8 cellular contexts compared by ENCODE assay signal in the genomic region with DNA sequence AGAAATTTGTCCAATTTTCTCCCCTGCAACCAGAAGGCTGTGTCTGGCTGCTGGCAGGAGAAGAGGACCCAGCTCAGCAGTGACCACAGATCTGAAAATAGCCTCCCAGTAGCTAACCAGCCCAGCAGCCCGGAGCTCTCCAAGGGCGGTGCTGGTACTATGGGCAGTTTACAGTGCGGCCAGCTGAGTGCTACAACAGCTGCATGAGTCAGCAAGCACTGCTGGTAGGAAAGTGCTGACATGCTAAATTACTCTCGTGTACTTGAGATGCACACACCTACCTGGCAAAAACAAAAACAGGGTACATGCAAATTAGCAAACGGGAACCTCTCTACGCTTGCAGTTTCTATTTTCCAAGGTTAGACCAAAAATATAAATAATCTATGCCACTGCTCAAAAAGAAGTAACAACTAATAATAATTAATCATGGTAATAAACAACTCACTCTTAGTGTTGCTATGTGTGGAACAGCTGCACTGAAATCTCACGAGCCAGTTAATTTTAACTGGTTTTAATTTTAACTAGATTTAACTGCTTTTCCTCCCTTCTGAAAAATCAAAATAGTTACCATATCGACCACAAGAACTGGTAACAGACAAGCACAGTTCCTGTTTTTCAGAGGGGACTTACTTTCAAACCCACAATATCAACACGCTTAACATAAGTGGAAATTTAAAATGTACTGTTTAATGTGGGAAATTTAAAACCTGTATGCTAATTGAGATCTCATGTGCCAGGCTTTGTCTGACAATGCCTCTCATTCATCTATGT. TPM values are rescaled to one million over a fixed set of nuclear protein-coding genes. Genes with fewer than 3 reads are reported as not detected.
DNase-seq lines count a peak whose midpoint lies in the region; ATAC-seq and TF ChIP-seq lines count a peak whose summit lies in the region.

No MANE protein-coding gene starts in this region.

- no peak overlapping the region for H3K4me3 ChIP-seq in lung

- H3K27ac ChIP-seq in lung (ENCODE audit: low read depth in 1 of 2, low read length in 1 of 2) = peak overlapping the region in 1 of 2 donors; percentile 14

- H3K27me3 ChIP-seq in lung (ENCODE audit: control insufficient read depth, insufficient read depth) = no peaks in the 10 kb centered on the region

- 7 to 12% methylated on average over 9 of the region's 9 CpGs for WGBS in lung, 2 donors

- peak; percentile 54 for ATAC-seq in HG02852 (IDR thresholded peaks at IDR 0.05; ENCODE audit: unreplicated experiment)
- ATAC-seq in activated CD4-positive, CD25-positive, alpha-beta regulatory T cell treated with anti-CD3 and anti-CD28 coated beads, Interleukin-2, amount 50 U/mL, for 24 hours = peak; percentile 61 to 65
- peak; percentile 92 for ATAC-seq in lung (ENCODE audit: insufficient read depth, low FRiP score)
- ATAC-seq in stimulated activated naive CD8-positive, alpha-beta T cell treated with anti-CD3 and anti-CD28 coated beads, Interleukin-15, Interleukin-2, amounts not matched to agents 100 U/mL and 50 U/mL, for 24 hours = peak; percentile 51

- peaks cover 4 to 6% of the 10 kb centered on the region in 2 donors for H3K4me1 ChIP-seq in lung (ENCODE audit: control insufficient read depth in 2 of 2, insufficient read depth in 2 of 2, low read length in 2 of 2)

- no peaks in the 10 kb centered on the region for H3K36me3 ChIP-seq in lung (ENCODE audit: control insufficient read depth in 2 of 2, insufficient read depth in 2 of 2, low read length in 2 of 2)

- DNase-seq in stimulated activated CD4-positive, alpha-beta T cell treated with anti-CD3 and anti-CD28 coated beads, Interleukin-15, amount 100 ng/mL, for 24 hours = peak; percentile 60
- no peak for DNase-seq in stimulated activated CD4-positive, alpha-beta T cell treated with anti-CD3 and anti-CD28 coated beads, Interleukin-2, amount 100 ng/mL, for 48 hours
- peak; percentile 56 for DNase-seq in NCI-H2107 treated with DMSO at 0.1 percent for 48 hours (lab: John Stamatoyannopoulos, UW; ENCODE audit: unreplicated experiment)
- DNase-seq in ecto neural progenitor cell (ENCODE audit: low spot score) = peak; percentile 72
- peak; percentile 70 for DNase-seq in lung (ENCODE audit: low spot score)
- peak; percentile 65 for DNase-seq in stimulated activated naive CD8-positive, alpha-beta T cell treated with anti-CD3 and anti-CD28 coated beads, Interleukin-15, Interleukin-2, amounts not matched to agents 100 U/mL and 50 U/mL, for 24 hours

- TF ChIP-seq CTCF in lung (IDR thresholded peaks at IDR 0.05; ENCODE audit: control extremely low read depth, extremely low read depth) = no peak

- no peaks in the 10 kb centered on the region for H3K9me3 ChIP-seq in lung (ENCODE audit: control insufficient read depth in 2 of 2, insufficient read depth in 1 of 2, low read length in 1 of 2)

RNA-seq across cellular contexts. Expression of gene BACH2, which starts 10.8 kb away (rescaled TPM):
- total RNA-seq in lung = 10 to 100 TPM in 1 of 2 donors, 1 to 10 TPM in 1; 5.7 to 17.4 TPM
- polyA plus RNA-seq in lung = under 1 TPM; 0.78 to 0.79 TPM

Comparison
In these comparisons a context has a peak if more than half of its experiments do, and no peak if none do; other contexts are left out.
1. DNase-seq: peak in stimulated activated CD4-positive, alpha-beta T cell treated with anti-CD3 and anti-CD28 coated beads, Interleukin-15, amount 100 ng/mL, for 24 hours (single experiment), NCI-H2107 treated with DMSO at 0.1 percent for 48 hours (single experiment), ecto neural progenitor cell (single experiment), lung (single experiment) and stimulated activated naive CD8-positive, alpha-beta T cell treated with anti-CD3 and anti-CD28 coated beads, Interleukin-15, Interleukin-2, amounts not matched to agents 100 U/mL and 50 U/mL, for 24 hours (single experiment); none in stimulated activated CD4-positive, alpha-beta T cell treated with anti-CD3 and anti-CD28 coated beads, Interleukin-2, amount 100 ng/mL, for 48 hours (0 of 2).
2. Peak in every context shown above with its lines, with median percentiles within 50 percentile points of each other: ATAC-seq.